1 cellular context compared by ENCODE assay signal in the genomic region with DNA sequence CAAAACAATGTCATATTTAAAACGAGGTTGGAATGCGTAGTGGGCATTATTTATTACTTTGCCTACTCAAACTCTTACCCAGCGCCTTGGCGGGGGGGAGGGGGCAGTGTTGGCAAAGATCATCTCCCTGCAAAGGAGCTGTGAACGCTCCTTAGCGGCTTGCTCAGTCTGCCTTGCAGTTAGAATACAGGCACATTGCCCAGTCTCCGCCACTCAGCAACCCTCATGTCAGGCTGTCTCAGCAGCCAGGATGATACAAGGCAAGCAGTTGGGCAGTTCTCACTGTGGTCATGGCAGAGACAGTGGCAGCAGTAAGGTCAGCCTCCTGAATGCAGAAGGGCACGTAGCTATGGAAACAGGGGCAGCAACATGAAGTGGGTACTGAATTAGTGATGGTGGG.
TF ChIP-seq lines count a peak whose summit lies in the region.

No MANE protein-coding gene starts in this region.

TF ChIP-seq in SK-N-SH treated with all-trans-retinoic acid at 6 μM for 48 hours, 23 proteins besides CTCF, POLR2A, EP300 and RAD21 (continued from another document):
- TF ChIP-seq, protein P1, sequence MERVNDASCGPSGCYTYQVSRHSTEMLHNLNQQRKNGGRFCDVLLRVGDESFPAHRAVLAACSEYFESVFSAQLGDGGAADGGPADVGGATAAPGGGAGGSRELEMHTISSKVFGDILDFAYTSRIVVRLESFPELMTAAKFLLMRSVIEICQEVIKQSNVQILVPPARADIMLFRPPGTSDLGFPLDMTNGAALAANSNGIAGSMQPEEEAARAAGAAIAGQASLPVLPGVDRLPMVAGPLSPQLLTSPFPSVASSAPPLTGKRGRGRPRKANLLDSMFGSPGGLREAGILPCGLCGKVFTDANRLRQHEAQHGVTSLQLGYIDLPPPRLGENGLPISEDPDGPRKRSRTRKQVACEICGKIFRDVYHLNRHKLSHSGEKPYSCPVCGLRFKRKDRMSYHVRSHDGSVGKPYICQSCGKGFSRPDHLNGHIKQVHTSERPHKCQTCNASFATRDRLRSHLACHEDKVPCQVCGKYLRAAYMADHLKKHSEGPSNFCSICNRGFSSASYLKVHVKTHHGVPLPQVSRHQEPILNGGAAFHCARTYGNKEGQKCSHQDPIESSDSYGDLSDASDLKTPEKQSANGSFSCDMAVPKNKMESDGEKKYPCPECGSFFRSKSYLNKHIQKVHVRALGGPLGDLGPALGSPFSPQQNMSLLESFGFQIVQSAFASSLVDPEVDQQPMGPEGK (CRISPR knock-in tag; IDR thresholded peaks at IDR 0.05; ENCODE audit: borderline replicate concordance), result no peak
- no peak for TF ChIP-seq ZNF8 (CRISPR knock-in tag; IDR thresholded peaks at IDR 0.05)
